Comparison of ENCODE assay signal across 8 cellular contexts in genomic region chr2:168948621-168949212, GRCh38. TPM values are rescaled to one million over a fixed set of nuclear protein-coding genes. Genes with fewer than 3 reads are reported as not detected.
DNase-seq lines count a peak whose midpoint lies in the region; ATAC-seq, FAIRE-seq and TF ChIP-seq lines count a peak whose summit lies in the region.

No MANE protein-coding gene starts in this region.

- no peak overlapping the region for H2BK120ac ChIP-seq in neuronal stem cell (ENCODE audit: low read depth, low read length)

- RAD21 ChIA-PET in GM12878 (lab: Charles Lee; ENCODE audit: unreplicated experiment), result no interaction called here

- H3K9me3 ChIP-seq in GM12878 (replicated peaks; ENCODE audit: control insufficient read depth, insufficient read depth, low read length) (no peaks in the 10 kb centered on the region), neuronal stem cell (replicated peaks in 1 of 2; ENCODE audit: control insufficient read depth in 2 of 2, insufficient read depth in 1 of 2, low read depth in 1 of 2, low read length in 2 of 2) (peaks cover 0 to 1% of the 10 kb centered on the region in 2 donors), gastrocnemius medialis (no peaks in the 10 kb centered on the region)

- 27% methylated on average over 6 of the region's 6 CpGs for WGBS in GM12878 (ENCODE audit: insufficient coverage, insufficient replicate concordance, low lambda C conversion rate, missing lambda C conversion rate)
- no CpG with 5 or more reads among the region's 6 CpGs for WGBS in neuronal stem cell (ENCODE audit: extremely low coverage in 2 of 2, insufficient read length in 2 of 2, insufficient replicate concordance in 1 of 2), 2 donors

- in situ Hi-C loops in GM12878 (cut with MboI) (no loop called here), gastrocnemius medialis (cut with MboI; ENCODE audit: low sequenced_read_pairs in 4 of 4) (no loop called here)

- TF ChIP-seq RAD21 in GM12878 (IDR thresholded peaks at IDR 0.05; ENCODE audit: insufficient read depth, low read depth, low read length), result no peak

- SMC1A ChIA-PET in GM12878 (lab: Charles Lee; ENCODE audit: uncharacterized antibody, unreplicated experiment), result interaction anchor here (0.7 to 1.4 kb wide), 2 partner anchors 10 to 193 kb away, joined by 3 to 4 read pairs; no protein-coding TSS in a partner anchor

- H3K36me3 ChIP-seq in GM12878 (ENCODE audit: control insufficient read depth in 2 of 2, insufficient read depth in 2 of 2, low read length in 1 of 2) (no peaks in the 10 kb centered on the region), neuronal stem cell (replicated peaks in 1 of 2; ENCODE audit: control insufficient read depth in 2 of 2, insufficient read depth in 2 of 2, low read length in 2 of 2) (no peaks in the 10 kb centered on the region), gastrocnemius medialis (no peaks in the 10 kb centered on the region)

- no peak overlapping the region for H3K4ac ChIP-seq in neuronal stem cell (ENCODE audit: low read length)

- CTCF ChIA-PET in GM12878 (lab: Yijun Ruan, JAX), result interaction anchor here (0.6 to 2.3 kb wide), 8 partner anchors 9 to 26 kb away, joined by 3 to 8 read pairs (median 5); no protein-coding TSS in a partner anchor

- POLR2A ChIA-PET in GM12878 (lab: Charles Lee), result no interaction called here

- H3K23ac ChIP-seq in neuronal stem cell (ENCODE audit: low read depth, low read length, poor library complexity), result no peak overlapping the region

- H3K4me2 ChIP-seq in GM12878 (ENCODE audit: control insufficient read depth, insufficient read depth) (no peak overlapping the region), neuronal stem cell (ENCODE audit: insufficient read depth, low read length, poor library complexity, severe bottlenecking) (no peak overlapping the region)

- no peak overlapping the region for H2AK5ac ChIP-seq in neuronal stem cell (ENCODE audit: low read depth, low read length)

- TF ChIP-seq POLR2A in GM12878 (IDR thresholded peaks at IDR 0.05; ENCODE audit: low read depth, low read length) (no peak), gastrocnemius medialis (IDR thresholded peaks at IDR 0.05) (no peak)

- no peaks in the 10 kb centered on the region for H4K20me1 ChIP-seq in GM12878 (ENCODE audit: control insufficient read depth, insufficient read depth)

- ATAC-seq in GM12878, result peak; percentile 77
- ATAC-seq in gastrocnemius medialis, result no peak
- ATAC-seq in omental fat pad (ENCODE audit: low FRiP score), result no peak

- H2AFZ ChIP-seq in GM12878 (ENCODE audit: control insufficient read depth, low read depth, low read length) (no peak overlapping the region), neuronal stem cell (ENCODE audit: low read length) (no peak overlapping the region)

- no peak overlapping the region for H4K91ac ChIP-seq in neuronal stem cell (ENCODE audit: low read depth, low read length, poor library complexity)

- no peaks in the 10 kb centered on the region for H3K79me2 ChIP-seq in GM12878 (ENCODE audit: control insufficient read depth, insufficient read depth, low read length)

- H3K14ac ChIP-seq in neuronal stem cell (ENCODE audit: low read length), result no peak overlapping the region

- TF ChIP-seq CTCF in GM12878 (IDR thresholded peaks at IDR 0.05 in 2 of 3, conservative IDR thresholded peaks at IDR 0.05 in 1 of 3; ENCODE audit: control insufficient read depth in 2 of 3, extremely low read depth in 1 of 3, insufficient read depth in 1 of 3, low read depth in 3 of 3, low read length in 3 of 3), result peak; percentile 39 to 68 (median 65)
- peak in 1 of 5 experiments; percentile 37 for TF ChIP-seq CTCF in gastrocnemius medialis (IDR thresholded peaks at IDR 0.05 in 4 of 5, conservative IDR thresholded peaks at IDR 0.05 in 1 of 5)
- TF ChIP-seq CTCF in omental fat pad (IDR thresholded peaks at IDR 0.05), result no peak

- no peak overlapping the region for H2BK5ac ChIP-seq in neuronal stem cell (ENCODE audit: low read length)

- H3K27me3 ChIP-seq in GM12878 (replicated peaks in 1 of 2; ENCODE audit: control insufficient read depth in 2 of 2, insufficient read depth in 2 of 2, low read length in 1 of 2) (0 out of 4 replicates have a peak, but pooled peaks cover 0 to 2% of the 10 kb centered on the region in 2 experiments), neuronal stem cell (ENCODE audit: control insufficient read depth in 3 of 3, insufficient read depth in 3 of 3, low read depth in 1 of 3, low read length in 3 of 3) (peaks cover 0 to 11% (median 0%) of the 10 kb centered on the region in 3 experiments), gastrocnemius medialis (no peaks in the 10 kb centered on the region)

- H2BK15ac ChIP-seq in neuronal stem cell (ENCODE audit: low read length), result no peak overlapping the region

- no TSS peak for BruUV-seq in GM12878 (replicated peaks; lab: Mats Ljungman, UMichigan)

- H3K9ac ChIP-seq in GM12878 (ENCODE audit: control insufficient read depth, insufficient read depth, low read length), result no peak overlapping the region
- no peak overlapping the region for H3K9ac ChIP-seq in neuronal stem cell (ENCODE audit: low read depth, low read length, poor library complexity)

- H2BK12ac ChIP-seq in neuronal stem cell (ENCODE audit: low read length), result no peak overlapping the region

- H3K4me3 ChIP-seq in GM12878, result no peak overlapping the region
- no peak overlapping the region for H3K4me3 ChIP-seq in neuronal stem cell (ENCODE audit: low read length in 2 of 2)
- H3K4me3 ChIP-seq in gastrocnemius medialis, result no peak overlapping the region

- peak; percentile 75 for FAIRE-seq in GM12878 (lab: Jason Lieb, UNC)

- intact Hi-C loops in GM12878 (cut with micrococcal nuclease; ENCODE audit: unreplicated experiment), result no loop called here
- intact Hi-C loops in gastrocnemius medialis (cut with DNase I; ENCODE audit: low total_unique reads), result no loop called here

- H3K79me1 ChIP-seq in neuronal stem cell (ENCODE audit: low read depth, low read length), result no peaks in the 10 kb centered on the region

- H3K18ac ChIP-seq in neuronal stem cell (ENCODE audit: low read length), result no peak overlapping the region

- no peak for TF ChIP-seq EP300 in GM12878 (IDR thresholded peaks at IDR 0.05; ENCODE audit: borderline replicate concordance in 1 of 2, control insufficient read depth in 1 of 2, low read depth in 2 of 2, low read length in 2 of 2)

- H4K8ac ChIP-seq in neuronal stem cell (ENCODE audit: low read depth, low read length), result no peak overlapping the region

- H3K27ac ChIP-seq in GM12878 (ENCODE audit: control insufficient read depth, insufficient read depth) (no peak overlapping the region), neuronal stem cell (replicated peaks; ENCODE audit: low read length) (no peak overlapping the region), gastrocnemius medialis (no peak overlapping the region)

- H3K4me1 ChIP-seq in GM12878 (ENCODE audit: control insufficient read depth, insufficient read depth, low read length) (no peaks in the 10 kb centered on the region), neuronal stem cell (ENCODE audit: control insufficient read depth in 2 of 2, insufficient read depth in 1 of 2, low read depth in 1 of 2, low read length in 2 of 2) (no peaks in the 10 kb centered on the region), gastrocnemius medialis (no peaks in the 10 kb centered on the region)

- DNase-seq in SIG-M5 treated with dmso at 0.1 percent for 504 hours (lab: John Stamatoyannopoulos, UW; ENCODE audit: unreplicated experiment), result peak; percentile 26
- DNase-seq in SIG-M5 (lab: John Stamatoyannopoulos, UW), result no peak
- peak; percentile 16 for DNase-seq in HuH-7 (ENCODE audit: low spot score)
- no peak for DNase-seq in GM12878 (ENCODE audit: low read depth, low spot score)
- peak; percentile 4 for DNase-seq in neuronal stem cell (ENCODE audit: low spot score)
- no peak for DNase-seq in gastrocnemius medialis
- DNase-seq in omental fat pad (ENCODE audit: low spot score), result no peak
- no peak for DNase-seq in NCI-H345 treated with DMSO at 0.1 percent for 48 hours (lab: John Stamatoyannopoulos, UW; ENCODE audit: unreplicated experiment)

RNA-seq across cellular contexts. Expression of gene G6PC2, which starts 47.6 kb away (rescaled TPM):
- total RNA-seq in GM12878 (2013; cell fraction: nucleolus; rRNA removed), result not detected in 2 replicates
- total RNA-seq in GM12878 (2014; rRNA removed), result not detected in 2 replicates
- not detected in 2 replicates for total RNA-seq in GM12878 (2014; rRNA removed; fragmentation: Illumina TruSeq; extraction: Trizol)
- not detected in 2 replicates for total RNA-seq in GM12878 (2021)
- polyA plus RNA-seq in GM12878 (2011; ENCODE audit: low read depth), result not detected
- polyA plus RNA-seq in GM12878 (2011; rRNA removed), result not detected in 2 replicates
- not detected in 2 replicates for polyA plus RNA-seq in GM12878 (2011; cell fraction: cytosol; rRNA removed)
- polyA plus RNA-seq in GM12878 (2011; cell fraction: nucleus; rRNA removed), result not detected in 2 replicates
- polyA plus RNA-seq in GM12878 (2012), result not detected in 2 replicates
- not detected in 2 replicates for polyA plus RNA-seq in GM12878 (2014; fragmentation: Illumina TruSeq; extraction: Trizol)
- polyA plus RNA-seq in GM12878 (2014; fragmentation: Nextera tagmentation; extraction: Ambion mirVana), result not detected
- not detected in 2 replicates for polyA plus RNA-seq in GM12878 (2014; rRNA removed)
- not detected for polyA plus RNA-seq in GM12878 (2016; fragmentation: Nextera tagmentation; extraction: Ambion mirVana)
- polyA minus RNA-seq in GM12878 (2011; rRNA and poly(A)+ RNA removed), result not detected in 2 replicates
- not detected in 2 replicates for polyA minus RNA-seq in GM12878 (2011; cell fraction: cytosol; rRNA and poly(A)+ RNA removed)
- polyA minus RNA-seq in GM12878 (2011; cell fraction: nucleus; rRNA and poly(A)+ RNA removed), result not detected in 2 replicates
- polyA plus RNA-seq in neuronal stem cell (2013, experiment 1 of 2), result not detected
- polyA plus RNA-seq in neuronal stem cell (2013, experiment 2 of 2), result not detected
- total RNA-seq in gastrocnemius medialis, result not detected
- total RNA-seq in omental fat pad, result not detected

RNA-seq across cellular contexts. Expression of gene SPC25, which starts 58.5 kb away (rescaled TPM):
- total RNA-seq in GM12878 (2013; cell fraction: nucleolus; rRNA removed), result 10.4 and 11.6 TPM in 2 replicates
- 19.7 and 22.2 TPM in 2 replicates for total RNA-seq in GM12878 (2014; rRNA removed)
- total RNA-seq in GM12878 (2014; rRNA removed; fragmentation: Illumina TruSeq; extraction: Trizol), result 20.9 and 23.1 TPM in 2 replicates
- total RNA-seq in GM12878 (2021), result 18.7 and 22.8 TPM in 2 replicates
- 10.3 TPM for polyA plus RNA-seq in GM12878 (2011; ENCODE audit: low read depth)
- polyA plus RNA-seq in GM12878 (2011; rRNA removed), result 31.6 and 39.9 TPM in 2 replicates
- polyA plus RNA-seq in GM12878 (2011; cell fraction: cytosol; rRNA removed), result 11.1 and 14.1 TPM in 2 replicates
- polyA plus RNA-seq in GM12878 (2011; cell fraction: nucleus; rRNA removed), result 5.8 and 9.3 TPM in 2 replicates
- 14.2 and 16.8 TPM in 2 replicates for polyA plus RNA-seq in GM12878 (2012)
- 32.5 and 38.5 TPM in 2 replicates for polyA plus RNA-seq in GM12878 (2014; fragmentation: Illumina TruSeq; extraction: Trizol)
- 10 to 100 TPM; 32.8 to 42.7 TPM for polyA plus RNA-seq in GM12878 (2014; fragmentation: Nextera tagmentation; extraction: Ambion mirVana)
- polyA plus RNA-seq in GM12878 (2014; rRNA removed), result 17.9 and 23.1 TPM in 2 replicates
- 10 to 100 TPM; 48.3 to 61.5 TPM for polyA plus RNA-seq in GM12878 (2016; fragmentation: Nextera tagmentation; extraction: Ambion mirVana)
- polyA minus RNA-seq in GM12878 (2011; rRNA and poly(A)+ RNA removed), result 8.3 and 13.2 TPM in 2 replicates
- 2.7 and 7.2 TPM in 2 replicates for polyA minus RNA-seq in GM12878 (2011; cell fraction: cytosol; rRNA and poly(A)+ RNA removed)
- polyA minus RNA-seq in GM12878 (2011; cell fraction: nucleus; rRNA and poly(A)+ RNA removed), result 11.2 and 21.8 TPM in 2 replicates
- 51.0 TPM for polyA plus RNA-seq in neuronal stem cell (2013, experiment 1 of 2)
- polyA plus RNA-seq in neuronal stem cell (2013, experiment 2 of 2), result 50.9 TPM
- not detected for total RNA-seq in gastrocnemius medialis
- total RNA-seq in omental fat pad, result under 1 TPM in 1 of 4 donors, not detected in 3; 0.84 TPM

Comparison
In these comparisons a context has a peak if more than half of its experiments do, and no peak if none do; other contexts are left out.
1. DNase-seq: peak in SIG-M5 treated with dmso at 0.1 percent for 504 hours (single experiment), HuH-7 (single experiment) and neuronal stem cell (single experiment); none in SIG-M5 (single experiment), GM12878 (single experiment), gastrocnemius medialis (0 of 2), omental fat pad (single experiment) and NCI-H345 treated with DMSO at 0.1 percent for 48 hours (single experiment).
2. CTCF ChIP-seq: peak in GM12878 (3 of 3); none in omental fat pad (0 of 3).
3. RNA of gene SPC25, which starts 58.5 kb away (total RNA-seq): 10.4 to 23.1 TPM in GM12878; not detected in gastrocnemius medialis and 0.84 TPM in omental fat pad; every median in the first group is over 4 times any median in the second.